Comparison of ENCODE assay signal across 7 cellular contexts in the genomic region with DNA sequence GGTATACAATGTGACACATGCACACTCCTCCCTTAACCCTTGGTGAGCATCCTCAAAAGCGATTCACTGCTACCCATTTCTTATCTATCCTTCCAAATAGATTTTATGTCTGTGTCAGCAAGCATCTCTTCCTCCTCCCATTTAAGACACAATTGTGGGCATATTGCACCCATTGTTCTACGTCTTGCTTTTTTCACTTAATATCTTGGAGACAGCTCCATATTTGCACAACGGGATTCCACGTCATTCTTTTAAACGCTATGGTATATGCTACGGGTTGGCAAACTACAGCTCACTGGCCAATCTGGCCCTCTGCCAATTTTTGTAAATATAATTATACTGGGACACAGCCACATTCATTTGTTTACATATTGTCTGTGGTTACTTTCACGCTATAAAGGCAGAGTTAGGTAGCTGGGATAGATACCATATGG.
A peak's percentile ranks its signal among the peaks of the same experiment; 100 is the strongest.
DNase-seq lines count a peak whose midpoint lies in the region; ATAC-seq and TF ChIP-seq lines count a peak whose summit lies in the region.

No MANE protein-coding gene starts in this region.

- H3K27me3 Mint-ChIP-seq in naive thymus-derived CD4-positive, alpha-beta T cell: peaks cover 0 to 7% (median 0%) of the 10 kb centered on the region in 5 donors

- no peaks in the 10 kb centered on the region for H3K36me3 ChIP-seq in GM23248 (ENCODE audit: low read depth)
- H3K36me3 ChIP-seq in brain microvascular endothelial cell (replicated peaks): no peaks in the 10 kb centered on the region
- H3K36me3 ChIP-seq in naive thymus-derived CD4-positive, alpha-beta T cell (ENCODE audit: control insufficient read depth in 2 of 3, insufficient read depth in 3 of 3, low read length in 3 of 3): no peaks in the 10 kb centered on the region

- peaks cover 47% of the 10 kb centered on the region for H3K79me2 ChIP-seq in GM23248 (ENCODE audit: insufficient read depth)

- peaks cover 84% of the 10 kb centered on the region for H3K4me1 ChIP-seq in GM23248 (ENCODE audit: insufficient read depth)
- H3K4me1 ChIP-seq in naive thymus-derived CD4-positive, alpha-beta T cell (ENCODE audit: control insufficient read depth in 2 of 2, insufficient read depth in 2 of 2, low read length in 2 of 2): peaks cover 44 to 87% of the 10 kb centered on the region in 2 donors

- no peaks in the 10 kb centered on the region for H3K9me3 ChIP-seq in GM23248 (ENCODE audit: low read depth)
- H3K9me3 ChIP-seq in naive thymus-derived CD4-positive, alpha-beta T cell (ENCODE audit: control insufficient read depth in 2 of 3, low read length in 3 of 3): no peaks in the 10 kb centered on the region

- H3K4me2 ChIP-seq in GM23248 (ENCODE audit: unreplicated experiment): peak overlapping the region; percentile 93

- in situ Hi-C loops in GM23248 (cut with MboI): loop anchor here (25.0 kb wide), 1 partner anchor 456 kb away; no protein-coding TSS in a partner anchor
- in situ Hi-C loops in brain microvascular endothelial cell (cut with HindIII; ENCODE audit: low pct_ligation_motif_present, low sequenced_read_pairs): no loop called here

- peak; percentile 85 for DNase-seq in GM23248
- DNase-seq in NCI-H2227 treated with DMSO at 0.1 percent for 48 hours (lab: John Stamatoyannopoulos, UW): peak; percentile 12
- peak; percentile 73 for DNase-seq in brain microvascular endothelial cell
- no peak for DNase-seq in naive thymus-derived CD4-positive, alpha-beta T cell
- DNase-seq in GM19240 (ENCODE audit: insufficient read length, low spot score): no peak

- no peaks in the 10 kb centered on the region for H4K20me1 ChIP-seq in GM23248 (ENCODE audit: insufficient read depth)

- H3K9me2 ChIP-seq in GM23248 (ENCODE audit: insufficient read depth): no peaks in the 10 kb centered on the region

- H3F3A ChIP-seq in GM23248 (ENCODE audit: insufficient read depth): peaks cover 76% of the 10 kb centered on the region

- H3K4me3 ChIP-seq in GM23248: peak overlapping the region; percentile 53
- H3K4me3 ChIP-seq in brain microvascular endothelial cell (ENCODE audit: low read depth, low read length): peak overlapping the region; percentile 29
- H3K4me3 ChIP-seq in naive thymus-derived CD4-positive, alpha-beta T cell (ENCODE audit: low read length): no peak overlapping the region

- peaks cover 0 to 3% (median 0%) of the 10 kb centered on the region in 11 donors for H3K9me3 Mint-ChIP-seq in naive thymus-derived CD4-positive, alpha-beta T cell

- H3K27me3 ChIP-seq in GM23248 (replicated peaks; ENCODE audit: insufficient read depth) (no peaks in the 10 kb centered on the region), brain microvascular endothelial cell (replicated peaks) (no peaks in the 10 kb centered on the region)
- H3K27me3 ChIP-seq in naive thymus-derived CD4-positive, alpha-beta T cell (ENCODE audit: control insufficient read depth in 2 of 2, insufficient read depth in 2 of 2, low read length in 2 of 2): no peaks in the 10 kb centered on the region

- H3K9ac ChIP-seq in GM23248: peak overlapping the region; percentile 87

- peaks cover 0 to 34% (median 2%) of the 10 kb centered on the region in 5 donors for H3K36me3 Mint-ChIP-seq in naive thymus-derived CD4-positive, alpha-beta T cell

- H3K27ac ChIP-seq in GM23248 (peak overlapping the region; percentile 99), brain microvascular endothelial cell (peak overlapping the region; percentile 99)
- H3K27ac ChIP-seq in naive thymus-derived CD4-positive, alpha-beta T cell (ENCODE audit: low read depth, low read length): peak overlapping the region; percentile 86

- POLR2A ChIA-PET in naive thymus-derived CD4-positive, alpha-beta T cell (lab: Charles Lee): interaction anchor here (1.1 to 18.7 kb wide), 6 partner anchors 5 to 167 kb away, joined by 3 to 177 read pairs (median 6); no protein-coding TSS in a partner anchor

- CTCF ChIA-PET in naive thymus-derived CD4-positive, alpha-beta T cell (lab: Charles Lee): interaction anchor here (0.6 to 3.0 kb wide), 5 partner anchors 8 to 126 kb away, joined by 3 to 18 read pairs (median 3); no protein-coding TSS in a partner anchor

- no peak for ATAC-seq in naive thymus-derived CD4-positive, alpha-beta T cell
- ATAC-seq in GM18867 (IDR thresholded peaks at IDR 0.05; ENCODE audit: unreplicated experiment) (no peak), GM19395 (IDR thresholded peaks at IDR 0.05; ENCODE audit: unreplicated experiment) (no peak)

- peak overlapping the region in 8 of 9 donors; percentile 48 to 99 (median 90) for H3K27ac Mint-ChIP-seq in naive thymus-derived CD4-positive, alpha-beta T cell

- 3 to 7% methylated on average over 7 of the region's 7 CpGs for WGBS in GM23248 (ENCODE audit: low coverage in 1 of 2, low lambda C conversion rate in 2 of 2, missing lambda C conversion rate in 2 of 2), 2 experiments

- intact Hi-C loops in naive thymus-derived CD4-positive, alpha-beta T cell (cut with micrococcal nuclease): no loop called here

- H3K4me3 Mint-ChIP-seq in naive thymus-derived CD4-positive, alpha-beta T cell: peak overlapping the region in 9 of 10 donors; percentile 3 to 97 (median 94)

- TF ChIP-seq CTCF in brain microvascular endothelial cell (IDR thresholded peaks at IDR 0.05; ENCODE audit: low read depth, low read length, missing control alignments): no peak

- peaks cover 78 to 98% (median 92%) of the 10 kb centered on the region in 7 donors for H3K4me1 Mint-ChIP-seq in naive thymus-derived CD4-positive, alpha-beta T cell

- no peak overlapping the region for H2AFZ ChIP-seq in GM23248

Comparison
In these comparisons a context has a peak if more than half of its experiments do, and no peak if none do; other contexts are left out.
1. DNase-seq: peak in GM23248 (single experiment), NCI-H2227 treated with DMSO at 0.1 percent for 48 hours (single experiment) and brain microvascular endothelial cell (single experiment); none in naive thymus-derived CD4-positive, alpha-beta T cell (0 of 9) and GM19240 (single experiment).
2. Peak in every context shown above with its lines, with median percentiles within 50 percentile points of each other: H3K27ac ChIP-seq.